23 cellular contexts compared by ENCODE assay signal in genomic region chr11:27466363-27466762, GRCh38. TPM values are rescaled to one million over a fixed set of nuclear protein-coding genes. Genes with fewer than 3 reads are reported as not detected.
A peak's percentile ranks its signal among the peaks of the same experiment; 100 is the strongest.
DNase-seq lines count a peak whose midpoint lies in the region; TF ChIP-seq lines count a peak whose summit lies in the region.
"Had no signal": no experiment of that assay in that cellular context is flagged by ENCODE, and none has a peak within 500 bp of the region (broad histone marks: within the 10 kb centered on the region; RNA-seq: fewer than 3 reads in every experiment).

No MANE protein-coding gene starts in this region.

- H3K36me3 ChIP-seq in SK-N-MC (ENCODE audit: insufficient read depth, low read length) (no peaks in the 10 kb centered on the region), colonic mucosa (no peaks in the 10 kb centered on the region), mesenchymal stem cell (ENCODE audit: control insufficient read depth in 1 of 2, insufficient read depth in 2 of 2, low read depth in 1 of 2, low read length in 2 of 2) (no peaks in the 10 kb centered on the region), subcutaneous abdominal adipose tissue (ENCODE audit: control insufficient read depth in 5 of 5, insufficient read depth in 5 of 5, low read length in 5 of 5) (no peaks in the 10 kb centered on the region)
- H3K36me3 ChIP-seq: BLaER1 treated with 17β-estradiol and CSF1 and Interleukin-3, amounts not matched to agents 10 nM and 100 nM; heart right ventricle had no signal

- no peak overlapping the region for H3K18ac ChIP-seq in mesenchymal stem cell (ENCODE audit: low read depth in 1 of 2, low read length in 2 of 2)

- no peak overlapping the region for H3K14ac ChIP-seq in mesenchymal stem cell (ENCODE audit: low read length in 2 of 2)

- H3K4me2 ChIP-seq in mesenchymal stem cell (ENCODE audit: low read length, poor library complexity, severe bottlenecking), result no peak overlapping the region
- H3K4me2 ChIP-seq: BLaER1 treated with 17β-estradiol and CSF1 and Interleukin-3, amounts not matched to agents 10 nM and 100 nM; KMS-11 had no signal

- WGBS in mesenchymal stem cell, result 100% methylated on average over 1 of the region's 1 CpG

- no peak for TF ChIP-seq CTCF in colonic mucosa (IDR thresholded peaks at IDR 0.05)

- intact Hi-C loops in colonic mucosa (cut with DNase I), result no loop called here

- H2BK120ac ChIP-seq in mesenchymal stem cell (ENCODE audit: low read depth, low read length), result no peak overlapping the region

- H3K9ac ChIP-seq in SK-N-MC (ENCODE audit: insufficient read length) (no peak overlapping the region), colonic mucosa (ENCODE audit: low read depth in 2 of 2, low read length in 2 of 2) (no peak overlapping the region), mesenchymal stem cell (ENCODE audit: low read length) (peak overlapping the region; percentile 2), subcutaneous abdominal adipose tissue (ENCODE audit: low read length in 5 of 5) (no peak overlapping the region)
- H3K9ac ChIP-seq: BLaER1 treated with 17β-estradiol and CSF1 and Interleukin-3, amounts not matched to agents 10 nM and 100 nM; KMS-11 had no signal

- H3K79me1 ChIP-seq in mesenchymal stem cell (replicated peaks; ENCODE audit: low read length, poor library complexity, severe bottlenecking), result no peaks in the 10 kb centered on the region

- H3K4me1 ChIP-seq in colonic mucosa, result no peaks in the 10 kb centered on the region
- peaks cover 9% of the 10 kb centered on the region for H3K4me1 ChIP-seq in mesenchymal stem cell (ENCODE audit: control insufficient read depth, insufficient read depth, low read depth, low read length)
- H3K4me1 ChIP-seq in subcutaneous abdominal adipose tissue (ENCODE audit: control insufficient read depth in 5 of 5, insufficient read depth in 5 of 5, low read length in 5 of 5), result peaks cover 0 to 54% (median 43%) of the 10 kb centered on the region in 5 donors

- H2BK12ac ChIP-seq in mesenchymal stem cell (ENCODE audit: low read length in 2 of 2), result no peak overlapping the region

- H3K36me3 Mint-ChIP-seq in activated naive CD8-positive, alpha-beta T cell treated with anti-CD3 and anti-CD28 coated beads for 36 hours, result no peaks in the 10 kb centered on the region
- H3K36me3 Mint-ChIP-seq: activated naive CD8-positive, alpha-beta T cell treated with anti-CD3 and anti-CD28 coated beads, Interleukin-2, amount 10 ng/mL, durations not matched to agents 7 days and 5 days had no signal

- no peak overlapping the region for H3K4me3 Mint-ChIP-seq in activated naive CD8-positive, alpha-beta T cell treated with anti-CD3 and anti-CD28 coated beads for 36 hours
- H3K4me3 Mint-ChIP-seq: activated naive CD8-positive, alpha-beta T cell treated with anti-CD3 and anti-CD28 coated beads, Interleukin-2, amount 10 ng/mL, durations not matched to agents 7 days and 5 days; T-helper 17 cell had no signal

- peaks cover 2% of the 10 kb centered on the region for H3K4me1 Mint-ChIP-seq in activated naive CD8-positive, alpha-beta T cell treated with anti-CD3 and anti-CD28 coated beads for 36 hours
- H3K4me1 Mint-ChIP-seq: activated naive CD8-positive, alpha-beta T cell treated with anti-CD3 and anti-CD28 coated beads, Interleukin-2, amount 10 ng/mL, durations not matched to agents 7 days and 5 days had no signal

- no peaks in the 10 kb centered on the region for H3K9me3 ChIP-seq in SK-N-MC (ENCODE audit: low read depth, low read length)
- no peaks in the 10 kb centered on the region for H3K9me3 ChIP-seq in colonic mucosa
- H3K9me3 ChIP-seq in mesenchymal stem cell (ENCODE audit: control insufficient read depth, low read length), result no peaks in the 10 kb centered on the region
- no peaks in the 10 kb centered on the region for H3K9me3 ChIP-seq in subcutaneous abdominal adipose tissue (ENCODE audit: control insufficient read depth in 5 of 5, low read length in 5 of 5)
- H3K9me3 ChIP-seq: BLaER1 treated with 17β-estradiol and CSF1 and Interleukin-3, amounts not matched to agents 10 nM and 100 nM; Caco-2 had no signal

- no peak overlapping the region for H3K27ac Mint-ChIP-seq in activated naive CD8-positive, alpha-beta T cell treated with anti-CD3 and anti-CD28 coated beads for 36 hours
- H3K27ac Mint-ChIP-seq: activated naive CD8-positive, alpha-beta T cell treated with anti-CD3 and anti-CD28 coated beads, Interleukin-2, amount 10 ng/mL, durations not matched to agents 7 days and 5 days; T-helper 17 cell had no signal

- no peak overlapping the region for H2AFZ ChIP-seq in mesenchymal stem cell (ENCODE audit: low read depth, low read length)

- no peak overlapping the region for H2AK5ac ChIP-seq in mesenchymal stem cell (ENCODE audit: low read length, severe bottlenecking)

- no peak overlapping the region for H3K23ac ChIP-seq in mesenchymal stem cell (ENCODE audit: low read length in 2 of 2)

- H3K27me3 ChIP-seq in colonic mucosa (no peaks in the 10 kb centered on the region), mesenchymal stem cell (ENCODE audit: control insufficient read depth in 1 of 2, insufficient read depth in 1 of 2, low read length in 2 of 2) (no peaks in the 10 kb centered on the region), subcutaneous abdominal adipose tissue (ENCODE audit: control insufficient read depth in 5 of 5, insufficient read depth in 4 of 5, low read length in 5 of 5) (no peaks in the 10 kb centered on the region)

- H3K27me3 Mint-ChIP-seq in activated naive CD8-positive, alpha-beta T cell treated with anti-CD3 and anti-CD28 coated beads for 36 hours, result peaks cover 30% of the 10 kb centered on the region

- no peak overlapping the region for H4K91ac ChIP-seq in mesenchymal stem cell (ENCODE audit: low read length)

- no peak overlapping the region for H2BK5ac ChIP-seq in mesenchymal stem cell (ENCODE audit: low read depth, low read length, poor library complexity, severe bottlenecking)

- DNase-seq in SK-N-MC (ENCODE audit: low read depth, low spot score), result no peak
- no peak for DNase-seq in colonic mucosa
- DNase-seq in mesenchymal stem cell, result no peak
- no peak for DNase-seq in mucosa of gallbladder (ENCODE audit: low spot score)
- DNase-seq in anterior cingulate cortex (lab: John Stamatoyannopoulos, UW), result no peak
- DNase-seq in NCI-H128 (lab: John Stamatoyannopoulos, UW; ENCODE audit: unreplicated experiment), result no peak
- no peak for DNase-seq in activated naive CD8-positive, alpha-beta T cell treated with anti-CD3 and anti-CD28 coated beads for 36 hours
- DNase-seq: activated CD4-positive, alpha-beta T cell treated with anti-CD3 and anti-CD28 coated beads for 4 hours; activated effector memory CD4-positive, alpha-beta T cell treated with Interleukin-2 at 50 U/mL for 16 hours; activated naive CD8-positive, alpha-beta T cell treated with anti-CD3 and anti-CD28 coated beads, Interleukin-2, amount 10 ng/mL, durations not matched to agents 7 days and 5 days; activated T-cell treated with anti-CD3 and anti-CD28 coated beads for 4 hours; Caco-2; cerebellar nuclear complex; DMS79; foreskin fibroblast; GDM1; heart right ventricle; NCI-H1436; NCI-H774; T-helper 17 cell had no signal

- H3K27ac ChIP-seq in SK-N-MC, result peak overlapping the region; percentile 97; the same call in 1 of the 2 replicates
- peak overlapping the region; percentile 91 for H3K27ac ChIP-seq in colonic mucosa
- H3K27ac ChIP-seq in mesenchymal stem cell (ENCODE audit: low read length, poor library complexity, severe bottlenecking), result peak overlapping the region; percentile 51
- peak overlapping the region; percentile 43 for H3K27ac ChIP-seq in subcutaneous abdominal adipose tissue (ENCODE audit: low read depth, low read length)
- H3K27ac ChIP-seq: BLaER1 treated with 17β-estradiol and CSF1 and Interleukin-3, amounts not matched to agents 10 nM and 100 nM; KMS-11 had no signal

- no peaks in the 10 kb centered on the region for H3K9me3 Mint-ChIP-seq in activated naive CD8-positive, alpha-beta T cell treated with anti-CD3 and anti-CD28 coated beads for 36 hours
- H3K9me3 Mint-ChIP-seq: activated naive CD8-positive, alpha-beta T cell treated with anti-CD3 and anti-CD28 coated beads, Interleukin-2, amount 10 ng/mL, durations not matched to agents 7 days and 5 days had no signal

- H3K4me3 ChIP-seq in SK-N-MC (no peak overlapping the region; the same call in 1 of the 2 replicates), colonic mucosa (no peak overlapping the region), mesenchymal stem cell (ENCODE audit: insufficient read depth in 1 of 2, low read depth in 1 of 2, low read length in 2 of 2) (no peak overlapping the region), subcutaneous abdominal adipose tissue (ENCODE audit: low read depth in 1 of 5, low read length in 5 of 5) (no peak overlapping the region)
- H3K4me3 ChIP-seq: BLaER1 treated with 17β-estradiol and CSF1 and Interleukin-3, amounts not matched to agents 10 nM and 100 nM had no signal

- no peak overlapping the region for H4K8ac ChIP-seq in mesenchymal stem cell (ENCODE audit: low read length)

- H2BK15ac ChIP-seq in mesenchymal stem cell (ENCODE audit: low read depth, poor library complexity, severe bottlenecking), result no peak overlapping the region

- no peak overlapping the region for H3K4ac ChIP-seq in mesenchymal stem cell (ENCODE audit: low read depth in 1 of 2, low read length in 2 of 2)

RNA-seq across cellular contexts. Expression of gene LGR4, which starts 6.2 kb away (rescaled TPM):
- total RNA-seq in colonic mucosa (10 to 100 TPM; 88.2 to 94.5 TPM), mucosa of gallbladder (47.6 TPM)
- 9.9 TPM for polyA plus RNA-seq in mesenchymal stem cell (2013, experiment 1 of 2)
- 10.9 TPM for polyA plus RNA-seq in mesenchymal stem cell (2013, experiment 2 of 2)
- total RNA-seq in activated naive CD8-positive, alpha-beta T cell treated with anti-CD3 and anti-CD28 coated beads for 36 hours, result under 1 TPM; 0.06 to 0.08 TPM

RNA-seq across cellular contexts. Expression of gene LIN7C, which starts 40.2 kb away (rescaled TPM):
- total RNA-seq in colonic mucosa (10 to 100 TPM; 40.7 to 53.0 TPM), mucosa of gallbladder (34.1 TPM)
- 15.5 TPM for polyA plus RNA-seq in mesenchymal stem cell (2013, experiment 1 of 2)
- 16.2 TPM for polyA plus RNA-seq in mesenchymal stem cell (2013, experiment 2 of 2)
- 10 to 100 TPM; 29.1 to 30.6 TPM for total RNA-seq in activated naive CD8-positive, alpha-beta T cell treated with anti-CD3 and anti-CD28 coated beads for 36 hours

Comparison
In these comparisons a context has a peak if more than half of its experiments do, and no peak if none do; other contexts are left out.
1. H3K27ac ChIP-seq: peak in every context shown above with its lines; median percentile 97 in SK-N-MC; 91 in colonic mucosa; 51 in mesenchymal stem cell; 43 in subcutaneous abdominal adipose tissue.
2. RNA of gene LGR4, which starts 6.2 kb away (total RNA-seq): 88.2 to 94.5 TPM in colonic mucosa and 47.6 TPM in mucosa of gallbladder (single experiment); 0.06 to 0.08 TPM in activated naive CD8-positive, alpha-beta T cell treated with anti-CD3 and anti-CD28 coated beads for 36 hours; every median in the first group is over 10 times any median in the second.